26 cellular contexts compared by ENCODE assay signal in genomic region chr14:40362856-40363255, GRCh38.
A peak's percentile ranks its signal among the peaks of the same experiment; 100 is the strongest.
DNase-seq lines count a peak whose midpoint lies in the region; ATAC-seq and TF ChIP-seq lines count a peak whose summit lies in the region.
"Had no signal": no experiment of that assay in that cellular context is flagged by ENCODE, and none has a peak within 500 bp of the region (broad histone marks: within the 10 kb centered on the region; RNA-seq: fewer than 3 reads in every experiment).

No MANE protein-coding gene starts in this region.

- H3K4me3 ChIP-seq in mesodermal cell (ENCODE audit: extremely low read depth, insufficient read depth, low read length, poor library complexity, severe bottlenecking), result no peak overlapping the region
- H3K4me3 ChIP-seq: GM12878 had no signal

- no peaks in the 10 kb centered on the region for H3K9me3 ChIP-seq in mesodermal cell (ENCODE audit: control insufficient read depth, low read length)
- H3K9me3 ChIP-seq: BE2C had no signal

- peak overlapping the region; percentile 20 for H3K27ac ChIP-seq in mesodermal cell (ENCODE audit: low read depth, low read length, severe bottlenecking)

- CTCF ChIA-PET in WTC11 (lab: Charles Lee), result interaction anchor here (2.1 kb wide), 1 partner anchor 55 kb away, joined by 5 read pairs; no protein-coding TSS in a partner anchor

- H3K27ac Mint-ChIP-seq in WTC11, result no peak overlapping the region; the same call in 1 of the 2 replicates
- H3K27ac Mint-ChIP-seq: CD14-positive monocyte had no signal

- H3K4me1 ChIP-seq in mesodermal cell (ENCODE audit: control insufficient read depth, insufficient read depth, low read length, poor library complexity, severe bottlenecking), result peaks cover 12% of the 10 kb centered on the region
- H3K4me1 ChIP-seq: BE2C had no signal

- H3K4me1 Mint-ChIP-seq in WTC11, result peaks cover 31% of the 10 kb centered on the region
- H3K4me1 Mint-ChIP-seq: CD14-positive monocyte; CD8-positive, alpha-beta memory T cell had no signal

- ATAC-seq in WTC11, result peak; percentile 87
- no peak for ATAC-seq in HG03571 (IDR thresholded peaks at IDR 0.05; ENCODE audit: unreplicated experiment)
- ATAC-seq: GM12878, HepG2 had no signal

- H3K4me3 Mint-ChIP-seq in WTC11, result no peak overlapping the region
- H3K4me3 Mint-ChIP-seq: CD14-positive monocyte; CD8-positive, alpha-beta memory T cell had no signal

- no peaks in the 10 kb centered on the region for H3K27me3 Mint-ChIP-seq in WTC11 (ENCODE audit: low read depth)

- DNase-seq in ELF-1 (ENCODE audit: low read depth, low spot score) (peak; percentile 9), WTC11 (ENCODE audit: low spot score) (no peak), iPS-NIHi11 (ENCODE audit: low spot score) (peak; percentile 11), EL (no peak), NAMALWA (ENCODE audit: low spot score) (no peak)
- DNase-seq in stimulated activated CD8-positive, alpha-beta memory T cell treated with anti-CD3 and anti-CD28 coated beads, Interleukin-4, amount 100 ng/mL, for 48 hours, result no peak
- DNase-seq: 8988T; ACHN; BE2C; CD8-positive, alpha-beta memory T cell; DMS153; GDM1; Karpas-422; NCI-H1092 treated with DMSO at 0.1 percent for 48 hours; NCI-H146; NCI-H1930; NCI-H2107; NCI-H446 treated with DMSO at 0.1 percent for 48 hours; NCI-H526; RPMI8226; SHP77 had no signal

- WGBS in mesodermal cell (ENCODE audit: insufficient coverage in 2 of 2), 2 experiments, result no CpG with 5 or more reads among the region's 1 CpG

- POLR2A ChIA-PET in WTC11 (lab: Charles Lee), result no interaction called here

- peaks cover 26% of the 10 kb centered on the region for H3K36me3 Mint-ChIP-seq in WTC11
- H3K36me3 Mint-ChIP-seq: CD14-positive monocyte; CD8-positive, alpha-beta memory T cell had no signal

- H3K36me3 ChIP-seq in mesodermal cell (ENCODE audit: control insufficient read depth, insufficient read depth, low read length), result no peaks in the 10 kb centered on the region
- H3K36me3 ChIP-seq: BE2C had no signal

- peaks cover 26% of the 10 kb centered on the region for H3K9me3 Mint-ChIP-seq in WTC11

- no peak for TF ChIP-seq CTCF in WTC11 (IDR thresholded peaks at IDR 0.05)

TF ChIP-seq in WTC11, 78 proteins besides CTCF, POLR2A, EP300 and RAD21:
- TF ChIP-seq PRDM15 (CRISPR knock-in tag; IDR thresholded peaks at IDR 0.05) (no peak), ATF3 (CRISPR knock-in tag; conservative IDR thresholded peaks at IDR 0.05) (no peak), GABPB1 (CRISPR knock-in tag; IDR thresholded peaks at IDR 0.05) (no peak)

Comparison
In these comparisons a context has a peak if more than half of its experiments do, and no peak if none do; other contexts are left out.
1. DNase-seq: peak in ELF-1 (single experiment) and iPS-NIHi11 (single experiment); none in WTC11 (single experiment), EL (single experiment), NAMALWA (single experiment) and stimulated activated CD8-positive, alpha-beta memory T cell treated with anti-CD3 and anti-CD28 coated beads, Interleukin-4, amount 100 ng/mL, for 48 hours (single experiment).